8 cellular contexts compared by ENCODE assay signal in genomic region chr16:57536306-57537193, GRCh38. TPM values are rescaled to one million over a fixed set of nuclear protein-coding genes. Genes with fewer than 3 reads are reported as not detected.
DNase-seq lines count a peak whose midpoint lies in the region; ATAC-seq and TF ChIP-seq lines count a peak whose summit lies in the region.

Gene CCDC102A, minus strand, starts transcription at chr16:57536571. Its CDS starts 7,394 bp downstream, at chr16:57529177.

- WGBS in tibial nerve, 2 donors = 0 to 4% methylated on average over 33 to 46 of the region's 81 CpGs

- TF ChIP-seq POLR2A in tibial nerve (IDR thresholded peaks at IDR 0.05) = no peak

- peaks cover 38% of the 10 kb centered on the region for H3K4me1 ChIP-seq in HUES48 (ENCODE audit: control insufficient read depth, insufficient read depth, low read length)
- peaks cover 38% of the 10 kb centered on the region for H3K4me1 ChIP-seq in muscle layer of colon (ENCODE audit: insufficient read depth, low read length)
- H3K4me1 ChIP-seq in tibial nerve = peaks cover 0 to 52% (median 31%) of the 10 kb centered on the region in 4 donors

- ATAC-seq in GM21447 (IDR thresholded peaks at IDR 0.05; ENCODE audit: unreplicated experiment) = peak; percentile 18

- intact Hi-C loops in activated CD4-positive, alpha-beta memory T cell treated with anti-CD3 and anti-CD28 coated beads for 36 hours (cut with micrococcal nuclease) = loop anchor here (1.0 to 5.0 kb wide), 7 partner anchors 36 to 1084 kb away; partner anchors contain the start of genes DOK4, NUDT21, OGFOD1 and POLR2C

- H3K27ac Mint-ChIP-seq in activated CD4-positive, alpha-beta memory T cell treated with anti-CD3 and anti-CD28 coated beads for 36 hours = peak within 1 kb of the TSS; percentile 94

- peaks cover 64% of the 10 kb centered on the region for H3K4me1 Mint-ChIP-seq in activated CD4-positive, alpha-beta memory T cell treated with anti-CD3 and anti-CD28 coated beads for 36 hours (ENCODE audit: low read depth)

- CTCF ChIA-PET in activated CD4-positive, alpha-beta memory T cell treated with anti-CD3 and anti-CD28 coated beads for 36 hours (lab: Charles Lee) = interaction anchor here (0.8 to 5.7 kb wide), 7 partner anchors 17 to 236 kb away, joined by 3 to 26 read pairs (median 3); partner anchors contain the start of gene POLR2C

- POLR2A ChIA-PET in activated CD4-positive, alpha-beta memory T cell treated with anti-CD3 and anti-CD28 coated beads for 36 hours (lab: Charles Lee) = interaction anchor here (0.9 to 2.7 kb wide), 6 partner anchors 55 to 591 kb away, joined by 4 to 17 read pairs (median 4); partner anchors contain the start of genes CIAPIN1, COQ9 and POLR2C

- no peaks in the 10 kb centered on the region for H3K9me3 ChIP-seq in HUES48 (ENCODE audit: control insufficient read depth, insufficient read depth, low read length)
- no peaks in the 10 kb centered on the region for H3K9me3 ChIP-seq in muscle layer of colon (ENCODE audit: low read length)
- H3K9me3 ChIP-seq in tibial nerve = no peaks in the 10 kb centered on the region

- H3K27me3 ChIP-seq in HUES48 (ENCODE audit: control insufficient read depth, insufficient read depth, low read length) = peaks cover 10% of the 10 kb centered on the region
- H3K27me3 ChIP-seq in muscle layer of colon (ENCODE audit: control insufficient read depth in 1 of 2, insufficient read depth in 2 of 2, low read length in 2 of 2) = no peaks in the 10 kb centered on the region
- H3K27me3 ChIP-seq in tibial nerve = no peaks in the 10 kb centered on the region

- H3K9ac ChIP-seq in HUES48 (ENCODE audit: low read depth, low read length) (peak within 1 kb of the TSS; percentile 84), muscle layer of colon (ENCODE audit: low read length) (peak within 1 kb of the TSS; percentile 72)

- peaks cover 12% of the 10 kb centered on the region; the same call in 1 of the 2 replicates for H3K36me3 ChIP-seq in HUES48 (ENCODE audit: control insufficient read depth, insufficient read depth, low read length)
- no peaks in the 10 kb centered on the region for H3K36me3 ChIP-seq in muscle layer of colon (ENCODE audit: insufficient read depth, low read length)
- no peaks in the 10 kb centered on the region for H3K36me3 ChIP-seq in tibial nerve

- no peaks in the 10 kb centered on the region for H3K9me3 Mint-ChIP-seq in activated CD4-positive, alpha-beta memory T cell treated with anti-CD3 and anti-CD28 coated beads for 36 hours

- no peaks in the 10 kb centered on the region for H3K27me3 Mint-ChIP-seq in activated CD4-positive, alpha-beta memory T cell treated with anti-CD3 and anti-CD28 coated beads for 36 hours

- no peak for TF ChIP-seq EP300 in tibial nerve (IDR thresholded peaks at IDR 0.05)

- TF ChIP-seq CTCF in tibial nerve (IDR thresholded peaks at IDR 0.05) = no peak

- H3K36me3 Mint-ChIP-seq in activated CD4-positive, alpha-beta memory T cell treated with anti-CD3 and anti-CD28 coated beads for 36 hours = no peaks in the 10 kb centered on the region

- peak within 1 kb of the TSS; percentile 86 for H3K4me3 Mint-ChIP-seq in activated CD4-positive, alpha-beta memory T cell treated with anti-CD3 and anti-CD28 coated beads for 36 hours

- H3K4me3 ChIP-seq in HUES48 (ENCODE audit: low read depth, low read length) (peak within 1 kb of the TSS; percentile 73), muscle layer of colon (ENCODE audit: low read depth in 1 of 2, low read length in 2 of 2) (peak within 1 kb of the TSS; percentile 86 to 89), tibial nerve (peak within 1 kb of the TSS; percentile 66 to 84 (median 76))

- peak; percentile 47 for DNase-seq in ELF-1 (ENCODE audit: low read depth, low spot score)
- DNase-seq in activated CD4-positive, alpha-beta memory T cell treated with anti-CD3 and anti-CD28 coated beads for 36 hours = peak; percentile 66
- peak; percentile 68 for DNase-seq in epidermal melanocyte (ENCODE audit: insufficient read length, low spot score)
- no peak for DNase-seq in tibial nerve (ENCODE audit: low spot score in 2 of 2)
- no peak for DNase-seq in NCI-H345 (lab: John Stamatoyannopoulos, UW)

- H3K27ac ChIP-seq in HUES48 (ENCODE audit: low read depth, low read length) = peak within 1 kb of the TSS; percentile 97
- H3K27ac ChIP-seq in muscle layer of colon (ENCODE audit: low read depth, low read length) = peak within 1 kb of the TSS; percentile 82
- peak within 1 kb of the TSS; percentile 58 to 93 (median 88) for H3K27ac ChIP-seq in tibial nerve

RNA-seq across cellular contexts. Expression of gene CCDC102A, which starts in this region (rescaled TPM):
- total RNA-seq in activated CD4-positive, alpha-beta memory T cell treated with anti-CD3 and anti-CD28 coated beads for 36 hours = 1 to 10 TPM; 7.0 to 7.9 TPM
- 10 to 100 TPM; 17.4 to 30.4 (median 24.5) TPM for total RNA-seq in tibial nerve

Comparison
In these comparisons a context has a peak if more than half of its experiments do, and no peak if none do; other contexts are left out.
1. DNase-seq: peak in ELF-1 (single experiment), activated CD4-positive, alpha-beta memory T cell treated with anti-CD3 and anti-CD28 coated beads for 36 hours (single experiment) and epidermal melanocyte (single experiment); none in tibial nerve (0 of 2) and NCI-H345 (single experiment).
2. Peak in every context shown above with its lines, with median percentiles within 50 percentile points of each other: H3K27ac ChIP-seq and H3K4me3 ChIP-seq.